Comparison of ENCODE assay signal across 1 cellular context in the genomic region with DNA sequence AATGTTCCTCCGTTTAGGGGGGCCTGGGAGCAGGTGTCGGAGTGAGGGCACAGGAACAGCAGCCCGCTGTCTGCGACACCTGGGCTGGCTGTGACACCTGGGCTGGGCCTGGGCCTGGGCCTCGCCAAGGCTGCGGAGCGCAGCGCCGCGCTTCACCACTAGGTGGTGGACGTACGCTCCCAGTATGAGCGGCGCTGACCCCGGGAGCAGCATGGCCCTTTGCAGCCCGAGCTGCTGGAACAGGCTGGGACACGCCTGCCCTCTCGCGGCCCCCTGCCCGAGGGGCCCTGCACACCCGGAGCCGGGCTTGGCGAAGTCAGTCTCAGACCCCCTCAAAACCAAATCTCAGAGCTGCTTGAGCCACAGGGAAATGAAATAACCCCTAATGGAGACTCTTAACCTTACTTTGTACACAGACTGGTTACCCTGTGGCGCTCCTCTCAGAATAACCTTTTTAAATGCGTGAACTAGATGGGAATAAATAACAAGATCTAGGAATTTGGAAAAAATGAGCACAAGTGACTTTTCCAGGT.
TF ChIP-seq lines count a peak whose summit lies in the region.

No MANE protein-coding gene starts in this region.

TF ChIP-seq in K562, 482 proteins besides CTCF, POLR2A, EP300 and RAD21 (continued from another document):
- TF ChIP-seq CEBPG (CRISPR knock-in tag; IDR thresholded peaks at IDR 0.05) (no peak), CEBPG (tag; conservative IDR thresholded peaks at IDR 0.05 in 1 of 2, IDR thresholded peaks at IDR 0.05 in 1 of 2) (no peak), ELF1 (tag; IDR thresholded peaks at IDR 0.05) (no peak), FOXK1 (CRISPR knock-in tag; IDR thresholded peaks at IDR 0.05; ENCODE audit: borderline replicate concordance) (no peak), ZBTB1 (CRISPR knock-in tag; IDR thresholded peaks at IDR 0.05; ENCODE audit: borderline replicate concordance, low read depth) (no peak), GABPB2 (CRISPR knock-in tag; conservative IDR thresholded peaks at IDR 0.05) (no peak), ARID2 (IDR thresholded peaks at IDR 0.05) (peak; percentile 71; the same call in 1 of the 2 replicates), ZNF165 (CRISPR knock-in tag; IDR thresholded peaks at IDR 0.05; ENCODE audit: borderline replicate concordance) (no peak), ZNF79 (CRISPR knock-in tag; IDR thresholded peaks at IDR 0.05; ENCODE audit: low read depth) (no peak), CCNT2 (IDR thresholded peaks at IDR 0.05; ENCODE audit: borderline replicate concordance, extremely low read depth, insufficient read length, low read depth, low read length) (no peak), ZNF133 (CRISPR knock-in tag; IDR thresholded peaks at IDR 0.05) (no peak), TOE1 (IDR thresholded peaks at IDR 0.05; ENCODE audit: borderline replicate concordance) (no peak), TOE1 (CRISPR knock-in tag; IDR thresholded peaks at IDR 0.05; ENCODE audit: borderline replicate concordance, low read depth) (no peak), TCFL5 (CRISPR knock-in tag; conservative IDR thresholded peaks at IDR 0.05) (no peak), ZNF217 (CRISPR knock-in tag; IDR thresholded peaks at IDR 0.05) (no peak), PHF8 (IDR thresholded peaks at IDR 0.05; ENCODE audit: borderline replicate concordance, low read length) (no peak), ZSCAN32 (CRISPR knock-in tag; IDR thresholded peaks at IDR 0.05) (no peak), FOSL1 (tag; conservative IDR thresholded peaks at IDR 0.05) (no peak), ZNF263 (CRISPR knock-in tag; IDR thresholded peaks at IDR 0.05; ENCODE audit: borderline replicate concordance) (no peak), FOXJ2 (tag; IDR thresholded peaks at IDR 0.05) (no peak), ZNF764 (CRISPR knock-in tag; IDR thresholded peaks at IDR 0.05; ENCODE audit: low read depth) (no peak), SETDB1 (IDR thresholded peaks at IDR 0.05; ENCODE audit: low read length) (no peak), HDAC8 (tag; IDR thresholded peaks at IDR 0.05) (no peak), ZNF717 (CRISPR knock-in tag; IDR thresholded peaks at IDR 0.05) (no peak), CEBPB (tag; IDR thresholded peaks at IDR 0.05) (no peak), JUN (IDR thresholded peaks at IDR 0.05; ENCODE audit: borderline replicate concordance, low read depth, low read length) (0 out of 2 replicates have a peak, but pooled peaks have one; percentile 14), JUN (CRISPR knock-in tag; IDR thresholded peaks at IDR 0.05; ENCODE audit: borderline replicate concordance) (no peak), TCF7 (IDR thresholded peaks at IDR 0.05; ENCODE audit: borderline replicate concordance) (no peak), SP1 (CRISPR knock-in tag; IDR thresholded peaks at IDR 0.05) (no peak), MYNN (IDR thresholded peaks at IDR 0.05) (peak; percentile 36; the same call in 1 of the 2 replicates), MYNN (CRISPR knock-in tag; IDR thresholded peaks at IDR 0.05) (no peak), ZNF551 (CRISPR knock-in tag; IDR thresholded peaks at IDR 0.05) (no peak), MCM7 (IDR thresholded peaks at IDR 0.05) (no peak), SIX5 (IDR thresholded peaks at IDR 0.05; ENCODE audit: borderline replicate concordance in 1 of 2, insufficient read depth in 1 of 2, low read depth in 1 of 2, low read length in 2 of 2) (no peak), ZNF41 (CRISPR knock-in tag; conservative IDR thresholded peaks at IDR 0.05) (no peak), TAF9B (IDR thresholded peaks at IDR 0.05; ENCODE audit: partially characterized antibody) (no peak), HDGF (IDR thresholded peaks at IDR 0.05) (no peak), ZNF146 (CRISPR knock-in tag; IDR thresholded peaks at IDR 0.05; ENCODE audit: unreplicated experiment) (no peak), POLR2AphosphoS5 (IDR thresholded peaks at IDR 0.05; ENCODE audit: control insufficient read depth, insufficient read depth, low read depth, low read length) (no peak), SRSF1 (IDR thresholded peaks at IDR 0.05; ENCODE audit: low read depth, low read length) (no peak), ZKSCAN8 (CRISPR knock-in tag; IDR thresholded peaks at IDR 0.05) (no peak), POLR2G (IDR thresholded peaks at IDR 0.05; ENCODE audit: low read depth, low read length) (no peak)
- TF ChIP-seq, protein P1, sequence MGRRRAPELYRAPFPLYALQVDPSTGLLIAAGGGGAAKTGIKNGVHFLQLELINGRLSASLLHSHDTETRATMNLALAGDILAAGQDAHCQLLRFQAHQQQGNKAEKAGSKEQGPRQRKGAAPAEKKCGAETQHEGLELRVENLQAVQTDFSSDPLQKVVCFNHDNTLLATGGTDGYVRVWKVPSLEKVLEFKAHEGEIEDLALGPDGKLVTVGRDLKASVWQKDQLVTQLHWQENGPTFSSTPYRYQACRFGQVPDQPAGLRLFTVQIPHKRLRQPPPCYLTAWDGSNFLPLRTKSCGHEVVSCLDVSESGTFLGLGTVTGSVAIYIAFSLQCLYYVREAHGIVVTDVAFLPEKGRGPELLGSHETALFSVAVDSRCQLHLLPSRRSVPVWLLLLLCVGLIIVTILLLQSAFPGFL (CRISPR knock-in tag; IDR thresholded peaks at IDR 0.05), result 0 out of 2 replicates have a peak, but pooled peaks have one; percentile 86
- TF ChIP-seq, protein P2, sequence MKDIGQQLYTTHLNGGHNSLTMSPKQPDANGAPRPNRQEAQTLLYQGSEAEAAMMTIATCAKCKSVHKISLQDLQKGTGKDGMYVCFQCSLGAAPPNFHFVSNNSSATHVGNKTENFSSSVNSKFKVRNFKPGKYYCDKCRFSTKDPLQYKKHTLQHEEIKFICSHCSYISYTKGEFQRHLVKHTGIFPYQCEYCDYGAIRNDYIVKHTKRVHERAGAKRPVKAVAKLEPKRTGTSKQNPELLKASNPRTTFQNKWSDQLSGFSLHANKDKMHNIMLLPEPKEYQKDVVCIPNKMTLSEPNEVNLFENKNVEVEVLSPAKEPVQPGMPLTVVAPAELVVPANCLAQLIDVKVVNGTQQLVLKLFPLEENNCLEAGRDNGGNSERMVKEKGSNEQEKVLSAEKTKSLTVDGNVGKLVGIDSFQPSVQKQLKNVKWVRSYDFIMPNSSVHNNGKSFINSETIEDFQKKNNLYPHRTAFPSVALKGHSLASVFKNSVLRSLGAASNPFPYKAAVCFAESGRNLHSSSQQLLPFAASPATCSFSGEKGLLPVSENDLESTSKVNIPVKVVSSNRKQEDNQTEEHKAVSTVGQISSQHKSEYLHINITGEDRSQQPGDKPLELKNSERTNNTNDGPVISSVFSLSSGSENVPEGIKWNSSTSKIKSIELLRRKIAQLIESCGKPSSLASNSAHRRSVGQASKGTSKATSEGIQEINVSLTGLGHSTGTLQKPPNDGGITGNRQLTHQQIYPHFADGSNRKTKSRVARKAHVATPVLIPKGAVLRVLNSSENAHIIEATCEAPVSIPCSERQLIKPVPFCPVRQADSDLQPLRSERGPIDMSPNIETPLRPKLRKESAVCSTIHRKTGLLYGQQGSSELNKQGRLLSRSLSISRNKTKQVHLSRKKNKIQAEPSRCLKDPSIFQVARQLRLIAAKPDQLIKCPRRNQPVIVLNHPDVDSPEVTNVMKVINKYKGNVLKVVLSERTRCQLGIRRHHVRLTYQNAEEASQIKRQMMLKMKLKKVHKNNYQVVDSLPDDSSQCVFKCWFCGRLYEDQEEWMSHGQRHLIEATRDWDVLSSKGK (CRISPR knock-in tag; IDR thresholded peaks at IDR 0.05), result no peak
- TF ChIP-seq, protein P3, sequence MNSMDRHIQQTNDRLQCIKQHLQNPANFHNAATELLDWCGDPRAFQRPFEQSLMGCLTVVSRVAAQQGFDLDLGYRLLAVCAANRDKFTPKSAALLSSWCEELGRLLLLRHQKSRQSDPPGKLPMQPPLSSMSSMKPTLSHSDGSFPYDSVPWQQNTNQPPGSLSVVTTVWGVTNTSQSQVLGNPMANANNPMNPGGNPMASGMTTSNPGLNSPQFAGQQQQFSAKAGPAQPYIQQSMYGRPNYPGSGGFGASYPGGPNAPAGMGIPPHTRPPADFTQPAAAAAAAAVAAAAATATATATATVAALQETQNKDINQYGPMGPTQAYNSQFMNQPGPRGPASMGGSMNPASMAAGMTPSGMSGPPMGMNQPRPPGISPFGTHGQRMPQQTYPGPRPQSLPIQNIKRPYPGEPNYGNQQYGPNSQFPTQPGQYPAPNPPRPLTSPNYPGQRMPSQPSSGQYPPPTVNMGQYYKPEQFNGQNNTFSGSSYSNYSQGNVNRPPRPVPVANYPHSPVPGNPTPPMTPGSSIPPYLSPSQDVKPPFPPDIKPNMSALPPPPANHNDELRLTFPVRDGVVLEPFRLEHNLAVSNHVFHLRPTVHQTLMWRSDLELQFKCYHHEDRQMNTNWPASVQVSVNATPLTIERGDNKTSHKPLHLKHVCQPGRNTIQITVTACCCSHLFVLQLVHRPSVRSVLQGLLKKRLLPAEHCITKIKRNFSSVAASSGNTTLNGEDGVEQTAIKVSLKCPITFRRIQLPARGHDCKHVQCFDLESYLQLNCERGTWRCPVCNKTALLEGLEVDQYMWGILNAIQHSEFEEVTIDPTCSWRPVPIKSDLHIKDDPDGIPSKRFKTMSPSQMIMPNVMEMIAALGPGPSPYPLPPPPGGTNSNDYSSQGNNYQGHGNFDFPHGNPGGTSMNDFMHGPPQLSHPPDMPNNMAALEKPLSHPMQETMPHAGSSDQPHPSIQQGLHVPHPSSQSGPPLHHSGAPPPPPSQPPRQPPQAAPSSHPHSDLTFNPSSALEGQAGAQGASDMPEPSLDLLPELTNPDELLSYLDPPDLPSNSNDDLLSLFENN (IDR thresholded peaks at IDR 0.05; ENCODE audit: low read depth in 2 of 2, low read length in 2 of 2), result no peak
- TF ChIP-seq, protein P4, sequence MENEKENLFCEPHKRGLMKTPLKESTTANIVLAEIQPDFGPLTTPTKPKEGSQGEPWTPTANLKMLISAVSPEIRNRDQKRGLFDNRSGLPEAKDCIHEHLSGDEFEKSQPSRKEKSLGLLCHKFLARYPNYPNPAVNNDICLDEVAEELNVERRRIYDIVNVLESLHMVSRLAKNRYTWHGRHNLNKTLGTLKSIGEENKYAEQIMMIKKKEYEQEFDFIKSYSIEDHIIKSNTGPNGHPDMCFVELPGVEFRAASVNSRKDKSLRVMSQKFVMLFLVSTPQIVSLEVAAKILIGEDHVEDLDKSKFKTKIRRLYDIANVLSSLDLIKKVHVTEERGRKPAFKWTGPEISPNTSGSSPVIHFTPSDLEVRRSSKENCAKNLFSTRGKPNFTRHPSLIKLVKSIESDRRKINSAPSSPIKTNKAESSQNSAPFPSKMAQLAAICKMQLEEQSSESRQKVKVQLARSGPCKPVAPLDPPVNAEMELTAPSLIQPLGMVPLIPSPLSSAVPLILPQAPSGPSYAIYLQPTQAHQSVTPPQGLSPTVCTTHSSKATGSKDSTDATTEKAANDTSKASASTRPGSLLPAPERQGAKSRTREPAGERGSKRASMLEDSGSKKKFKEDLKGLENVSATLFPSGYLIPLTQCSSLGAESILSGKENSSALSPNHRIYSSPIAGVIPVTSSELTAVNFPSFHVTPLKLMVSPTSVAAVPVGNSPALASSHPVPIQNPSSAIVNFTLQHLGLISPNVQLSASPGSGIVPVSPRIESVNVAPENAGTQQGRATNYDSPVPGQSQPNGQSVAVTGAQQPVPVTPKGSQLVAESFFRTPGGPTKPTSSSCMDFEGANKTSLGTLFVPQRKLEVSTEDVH (IDR thresholded peaks at IDR 0.05; ENCODE audit: low read depth, partially characterized antibody), result no peak
- TF ChIP-seq, protein P5, sequence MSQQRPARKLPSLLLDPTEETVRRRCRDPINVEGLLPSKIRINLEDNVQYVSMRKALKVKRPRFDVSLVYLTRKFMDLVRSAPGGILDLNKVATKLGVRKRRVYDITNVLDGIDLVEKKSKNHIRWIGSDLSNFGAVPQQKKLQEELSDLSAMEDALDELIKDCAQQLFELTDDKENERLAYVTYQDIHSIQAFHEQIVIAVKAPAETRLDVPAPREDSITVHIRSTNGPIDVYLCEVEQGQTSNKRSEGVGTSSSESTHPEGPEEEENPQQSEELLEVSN (IDR thresholded peaks at IDR 0.05; ENCODE audit: borderline replicate concordance in 1 of 2, extremely low read depth in 1 of 2, insufficient read depth in 1 of 2, insufficient read length in 1 of 2, low read depth in 1 of 2, low read length in 1 of 2, poor library complexity in 1 of 2, severe bottlenecking in 1 of 2), result peak in 1 of 2 experiments; percentile 46
- TF ChIP-seq, protein P6, sequence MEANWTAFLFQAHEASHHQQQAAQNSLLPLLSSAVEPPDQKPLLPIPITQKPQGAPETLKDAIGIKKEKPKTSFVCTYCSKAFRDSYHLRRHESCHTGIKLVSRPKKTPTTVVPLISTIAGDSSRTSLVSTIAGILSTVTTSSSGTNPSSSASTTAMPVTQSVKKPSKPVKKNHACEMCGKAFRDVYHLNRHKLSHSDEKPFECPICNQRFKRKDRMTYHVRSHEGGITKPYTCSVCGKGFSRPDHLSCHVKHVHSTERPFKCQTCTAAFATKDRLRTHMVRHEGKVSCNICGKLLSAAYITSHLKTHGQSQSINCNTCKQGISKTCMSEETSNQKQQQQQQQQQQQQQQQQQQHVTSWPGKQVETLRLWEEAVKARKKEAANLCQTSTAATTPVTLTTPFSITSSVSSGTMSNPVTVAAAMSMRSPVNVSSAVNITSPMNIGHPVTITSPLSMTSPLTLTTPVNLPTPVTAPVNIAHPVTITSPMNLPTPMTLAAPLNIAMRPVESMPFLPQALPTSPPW (CRISPR knock-in tag; IDR thresholded peaks at IDR 0.05), result no peak
- TF ChIP-seq, protein P7, sequence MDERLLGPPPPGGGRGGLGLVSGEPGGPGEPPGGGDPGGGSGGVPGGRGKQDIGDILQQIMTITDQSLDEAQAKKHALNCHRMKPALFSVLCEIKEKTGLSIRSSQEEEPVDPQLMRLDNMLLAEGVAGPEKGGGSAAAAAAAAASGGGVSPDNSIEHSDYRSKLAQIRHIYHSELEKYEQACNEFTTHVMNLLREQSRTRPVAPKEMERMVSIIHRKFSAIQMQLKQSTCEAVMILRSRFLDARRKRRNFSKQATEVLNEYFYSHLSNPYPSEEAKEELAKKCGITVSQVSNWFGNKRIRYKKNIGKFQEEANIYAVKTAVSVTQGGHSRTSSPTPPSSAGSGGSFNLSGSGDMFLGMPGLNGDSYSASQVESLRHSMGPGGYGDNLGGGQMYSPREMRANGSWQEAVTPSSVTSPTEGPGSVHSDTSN (CRISPR knock-in tag; IDR thresholded peaks at IDR 0.05; ENCODE audit: low read depth), result no peak
- TF ChIP-seq, protein P7 (tag; conservative IDR thresholded peaks at IDR 0.05; ENCODE audit: low read depth), result no peak
